ENCODE assay signal across 1 cellular context in the genomic region with DNA sequence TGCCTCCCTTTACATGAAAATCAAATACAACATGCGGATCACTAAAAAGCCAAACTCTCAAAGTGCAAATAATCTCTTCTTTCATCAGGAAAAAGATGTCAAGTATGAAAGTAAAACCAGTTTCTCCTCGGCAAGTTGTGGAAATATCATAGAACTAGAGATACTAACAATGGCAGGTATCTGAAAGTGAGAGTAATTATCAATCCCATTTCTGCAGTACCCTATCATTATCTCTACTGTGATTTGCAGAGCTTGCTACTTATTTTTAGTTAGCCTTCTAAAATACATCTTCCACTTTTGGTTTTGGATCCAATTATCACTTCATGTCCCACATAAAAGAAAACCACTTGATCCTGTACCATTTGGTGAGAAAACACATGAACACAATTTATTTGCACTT.
TF ChIP-seq lines count a peak whose summit lies in the region.

No MANE protein-coding gene starts in this region.

TF ChIP-seq in HEK293, 187 proteins besides CTCF, POLR2A, EP300 and RAD21 (continued from another document):
- TF ChIP-seq, protein P1, sequence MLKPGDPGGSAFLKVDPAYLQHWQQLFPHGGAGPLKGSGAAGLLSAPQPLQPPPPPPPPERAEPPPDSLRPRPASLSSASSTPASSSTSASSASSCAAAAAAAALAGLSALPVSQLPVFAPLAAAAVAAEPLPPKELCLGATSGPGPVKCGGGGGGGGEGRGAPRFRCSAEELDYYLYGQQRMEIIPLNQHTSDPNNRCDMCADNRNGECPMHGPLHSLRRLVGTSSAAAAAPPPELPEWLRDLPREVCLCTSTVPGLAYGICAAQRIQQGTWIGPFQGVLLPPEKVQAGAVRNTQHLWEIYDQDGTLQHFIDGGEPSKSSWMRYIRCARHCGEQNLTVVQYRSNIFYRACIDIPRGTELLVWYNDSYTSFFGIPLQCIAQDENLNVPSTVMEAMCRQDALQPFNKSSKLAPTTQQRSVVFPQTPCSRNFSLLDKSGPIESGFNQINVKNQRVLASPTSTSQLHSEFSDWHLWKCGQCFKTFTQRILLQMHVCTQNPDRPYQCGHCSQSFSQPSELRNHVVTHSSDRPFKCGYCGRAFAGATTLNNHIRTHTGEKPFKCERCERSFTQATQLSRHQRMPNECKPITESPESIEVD (tag by site-specific recombination; IDR thresholded peaks at IDR 0.05), result peak; percentile 91
- TF ChIP-seq ZNF561 (tag by site-specific recombination; IDR thresholded peaks at IDR 0.05; ENCODE audit: borderline replicate concordance) (no peak), GFI1B (tag by site-specific recombination; IDR thresholded peaks at IDR 0.05) (peak; percentile 59; the same call in 1 of the 2 replicates), SETDB1 (IDR thresholded peaks at IDR 0.05; ENCODE audit: insufficient read length, low read length) (no peak), FEZF1 (tag by site-specific recombination; IDR thresholded peaks at IDR 0.05) (peak; percentile 50; the same call in 1 of the 2 replicates), SP7 (tag by site-specific recombination; IDR thresholded peaks at IDR 0.05) (peak; percentile 97)
- TF ChIP-seq, protein P2, sequence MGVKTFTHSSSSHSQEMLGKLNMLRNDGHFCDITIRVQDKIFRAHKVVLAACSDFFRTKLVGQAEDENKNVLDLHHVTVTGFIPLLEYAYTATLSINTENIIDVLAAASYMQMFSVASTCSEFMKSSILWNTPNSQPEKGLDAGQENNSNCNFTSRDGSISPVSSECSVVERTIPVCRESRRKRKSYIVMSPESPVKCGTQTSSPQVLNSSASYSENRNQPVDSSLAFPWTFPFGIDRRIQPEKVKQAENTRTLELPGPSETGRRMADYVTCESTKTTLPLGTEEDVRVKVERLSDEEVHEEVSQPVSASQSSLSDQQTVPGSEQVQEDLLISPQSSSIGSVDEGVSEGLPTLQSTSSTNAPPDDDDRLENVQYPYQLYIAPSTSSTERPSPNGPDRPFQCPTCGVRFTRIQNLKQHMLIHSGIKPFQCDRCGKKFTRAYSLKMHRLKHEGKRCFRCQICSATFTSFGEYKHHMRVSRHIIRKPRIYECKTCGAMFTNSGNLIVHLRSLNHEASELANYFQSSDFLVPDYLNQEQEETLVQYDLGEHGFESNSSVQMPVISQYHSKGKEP (tag by site-specific recombination; IDR thresholded peaks at IDR 0.05), result no peak
